Comparison of ENCODE assay signal across 12 cellular contexts in the genomic region with DNA sequence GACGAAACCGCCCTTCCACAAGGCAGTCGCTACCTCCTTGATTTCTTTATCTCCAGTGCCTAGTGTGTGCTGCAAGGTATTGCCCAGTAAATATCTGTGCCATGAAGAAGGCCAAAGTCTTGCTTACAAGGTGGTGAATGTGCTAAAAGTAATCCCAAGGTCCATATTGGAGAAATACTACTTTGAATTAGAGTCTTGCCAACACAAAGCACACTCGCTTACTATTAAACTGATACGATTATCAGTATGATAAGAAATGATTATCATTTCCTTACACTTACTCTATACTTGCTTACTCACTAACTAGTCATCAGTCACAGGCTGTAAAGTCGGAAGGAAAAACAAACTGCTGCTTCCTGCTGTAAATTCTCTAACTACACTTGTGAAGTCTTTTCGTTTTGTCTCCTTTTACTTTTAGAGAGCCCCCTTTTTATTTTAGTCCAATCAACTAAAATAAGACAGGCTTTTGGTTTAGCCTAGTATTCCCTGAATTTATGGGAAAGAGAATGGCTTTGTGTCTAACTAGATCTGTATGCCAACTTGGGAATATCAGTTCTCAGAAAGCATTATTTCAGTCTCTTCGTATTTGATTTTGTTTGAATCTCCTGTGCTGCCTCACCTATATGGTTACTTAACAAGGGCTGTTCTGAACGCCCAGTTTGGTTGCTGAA.
DNase-seq lines count a peak whose midpoint lies in the region; ATAC-seq and TF ChIP-seq lines count a peak whose summit lies in the region.
"Had no signal": no experiment of that assay in that cellular context is flagged by ENCODE, and none has a peak within 500 bp of the region (broad histone marks: within the 10 kb centered on the region; RNA-seq: fewer than 3 reads in every experiment).

No MANE protein-coding gene starts in this region.

- peaks cover 30% of the 10 kb centered on the region for H3K4me1 Mint-ChIP-seq in GM23338
- no peaks in the 10 kb centered on the region for H3K4me1 Mint-ChIP-seq in CD8-positive, alpha-beta T cell (ENCODE audit: low read depth)
- no peaks in the 10 kb centered on the region for H3K4me1 Mint-ChIP-seq in activated CD4-positive, alpha-beta memory T cell treated with anti-CD3 and anti-CD28 coated beads, Interleukin-2, amount 10 ng/mL, durations not matched to agents 7 days and 5 days
- H3K4me1 Mint-ChIP-seq: central memory CD8-positive, alpha-beta T cell had no signal

- peaks cover under 1% of the 10 kb centered on the region for H3K27me3 Mint-ChIP-seq in GM23338 (ENCODE audit: insufficient read depth, low read depth, poor library complexity)
- H3K27me3 Mint-ChIP-seq in CD8-positive, alpha-beta T cell (ENCODE audit: low read depth), result peaks cover 21% of the 10 kb centered on the region
- H3K27me3 Mint-ChIP-seq in activated CD4-positive, alpha-beta memory T cell treated with anti-CD3 and anti-CD28 coated beads, Interleukin-2, amount 10 ng/mL, durations not matched to agents 7 days and 5 days, result peaks cover 41% of the 10 kb centered on the region

- H2AFZ ChIP-seq in GM23338, result 0 out of 2 replicates have a peak overlapping the region, but pooled peaks have one; percentile 9

- no peaks in the 10 kb centered on the region for H3K9me3 Mint-ChIP-seq in GM23338
- no peaks in the 10 kb centered on the region for H3K9me3 Mint-ChIP-seq in CD8-positive, alpha-beta T cell
- H3K9me3 Mint-ChIP-seq in activated CD4-positive, alpha-beta memory T cell treated with anti-CD3 and anti-CD28 coated beads, Interleukin-2, amount 10 ng/mL, durations not matched to agents 7 days and 5 days, result no peaks in the 10 kb centered on the region
- H3K9me3 Mint-ChIP-seq: activated CD8-positive, alpha-beta T cell treated with anti-CD3 and anti-CD28 coated beads for 36 hours; central memory CD8-positive, alpha-beta T cell; effector memory CD8-positive, alpha-beta T cell had no signal

- H3F3A ChIP-seq in GM23338 (replicated peaks; ENCODE audit: low read depth), result no peaks in the 10 kb centered on the region

- CTCF ChIA-PET in CD8-positive, alpha-beta T cell (lab: Charles Lee), result no interaction called here
- CTCF ChIA-PET in activated CD4-positive, alpha-beta memory T cell treated with anti-CD3 and anti-CD28 coated beads, Interleukin-2, amount 10 ng/mL, durations not matched to agents 7 days and 5 days (lab: Charles Lee), result no interaction called here

- H3K27ac Mint-ChIP-seq in GM23338, result 0 out of 2 replicates have a peak overlapping the region, but pooled peaks have one; percentile 9
- no peak overlapping the region for H3K27ac Mint-ChIP-seq in CD8-positive, alpha-beta T cell
- H3K27ac Mint-ChIP-seq in activated CD4-positive, alpha-beta memory T cell treated with anti-CD3 and anti-CD28 coated beads, Interleukin-2, amount 10 ng/mL, durations not matched to agents 7 days and 5 days, result no peak overlapping the region
- H3K27ac Mint-ChIP-seq: activated CD8-positive, alpha-beta T cell treated with anti-CD3 and anti-CD28 coated beads for 36 hours; effector memory CD8-positive, alpha-beta T cell had no signal

- intact Hi-C loops in CD8-positive, alpha-beta T cell (cut with DNase I, micrococcal nuclease), result no loop called here

- peaks cover 10% of the 10 kb centered on the region; the same call in 1 of the 2 replicates for H3K9me2 ChIP-seq in GM23338 (ENCODE audit: insufficient read depth)

- H3K36me3 Mint-ChIP-seq in GM23338 (ENCODE audit: low read depth), result no peaks in the 10 kb centered on the region
- no peaks in the 10 kb centered on the region for H3K36me3 Mint-ChIP-seq in CD8-positive, alpha-beta T cell
- H3K36me3 Mint-ChIP-seq in activated CD4-positive, alpha-beta memory T cell treated with anti-CD3 and anti-CD28 coated beads, Interleukin-2, amount 10 ng/mL, durations not matched to agents 7 days and 5 days (ENCODE audit: low read depth), result no peaks in the 10 kb centered on the region

- H3K36me3 ChIP-seq in GM23338 (ENCODE audit: insufficient read depth) (no peaks in the 10 kb centered on the region), RWPE2 (ENCODE audit: low read depth) (no peaks in the 10 kb centered on the region)
- no peaks in the 10 kb centered on the region for H3K36me3 ChIP-seq in CD8-positive, alpha-beta T cell (ENCODE audit: insufficient read depth, low read length)

- TF ChIP-seq CTCF in GM23338 (conservative IDR thresholded peaks at IDR 0.05; ENCODE audit: low read depth in 2 of 2) (no peak), RWPE2 (IDR thresholded peaks at IDR 0.05; ENCODE audit: poor library complexity, severe bottlenecking) (no peak), foreskin keratinocyte (conservative IDR thresholded peaks at IDR 0.05) (no peak)
- no peak for TF ChIP-seq CTCF in CD8-positive, alpha-beta T cell (IDR thresholded peaks at IDR 0.05)

- no peaks in the 10 kb centered on the region for H3K79me2 ChIP-seq in GM23338 (replicated peaks; ENCODE audit: insufficient read depth)

- no peaks in the 10 kb centered on the region for H3K9me3 ChIP-seq in RWPE2 (ENCODE audit: severe bottlenecking)
- H3K9me3 ChIP-seq in CD8-positive, alpha-beta T cell (ENCODE audit: low read length), result no peaks in the 10 kb centered on the region
- H3K9me3 ChIP-seq: psoas muscle had no signal

- no peak for ATAC-seq in GM23338
- ATAC-seq in RWPE2 (ENCODE audit: low read depth), result peak; percentile 68; the same call in 2 of the 3 replicates
- ATAC-seq in foreskin keratinocyte, result peak; percentile 72
- no peak for ATAC-seq in GM21367 (IDR thresholded peaks at IDR 0.05; ENCODE audit: unreplicated experiment)
- ATAC-seq in CD8-positive, alpha-beta T cell, result no peak
- ATAC-seq: activated CD8-positive, alpha-beta T cell treated with anti-CD3 and anti-CD28 coated beads for 36 hours; effector memory CD8-positive, alpha-beta T cell; psoas muscle had no signal

- H3K27ac ChIP-seq in GM23338 (ENCODE audit: low read depth), result no peak overlapping the region
- H3K27ac ChIP-seq in RWPE2 (ENCODE audit: poor library complexity, severe bottlenecking), result peak overlapping the region; percentile 31
- H3K27ac ChIP-seq in foreskin keratinocyte, result no peak overlapping the region
- H3K27ac ChIP-seq in CD8-positive, alpha-beta T cell (ENCODE audit: low read depth, low read length), result no peak overlapping the region
- H3K27ac ChIP-seq: psoas muscle had no signal

- no peak for DNase-seq in GM23338 (ENCODE audit: low spot score)
- no peak for DNase-seq in RWPE2 (ENCODE audit: low spot score)
- peak in 1 of 2 donors; percentile 36 for DNase-seq in foreskin keratinocyte
- peak; percentile 33 for DNase-seq in pulmonary artery endothelial cell (ENCODE audit: low read depth, low spot score)
- no peak for DNase-seq in NCI-H2107 (lab: John Stamatoyannopoulos, UW)
- no peak for DNase-seq in CD8-positive, alpha-beta T cell
- DNase-seq in activated CD4-positive, alpha-beta memory T cell treated with anti-CD3 and anti-CD28 coated beads, Interleukin-2, amount 10 ng/mL, durations not matched to agents 7 days and 5 days, result no peak
- DNase-seq: activated CD8-positive, alpha-beta T cell treated with anti-CD3 and anti-CD28 coated beads for 36 hours; effector memory CD8-positive, alpha-beta T cell; psoas muscle had no signal

- no peaks in the 10 kb centered on the region for H4K20me1 ChIP-seq in GM23338 (replicated peaks; ENCODE audit: insufficient read depth)

- POLR2A ChIA-PET in CD8-positive, alpha-beta T cell (lab: Charles Lee), result no interaction called here
- POLR2A ChIA-PET in activated CD4-positive, alpha-beta memory T cell treated with anti-CD3 and anti-CD28 coated beads, Interleukin-2, amount 10 ng/mL, durations not matched to agents 7 days and 5 days (lab: Charles Lee), result no interaction called here

- no peak overlapping the region for H3K4me3 Mint-ChIP-seq in GM23338
- no peak overlapping the region for H3K4me3 Mint-ChIP-seq in CD8-positive, alpha-beta T cell
- H3K4me3 Mint-ChIP-seq in activated CD4-positive, alpha-beta memory T cell treated with anti-CD3 and anti-CD28 coated beads, Interleukin-2, amount 10 ng/mL, durations not matched to agents 7 days and 5 days, result no peak overlapping the region
- H3K4me3 Mint-ChIP-seq: activated CD8-positive, alpha-beta T cell treated with anti-CD3 and anti-CD28 coated beads for 36 hours; central memory CD8-positive, alpha-beta T cell; effector memory CD8-positive, alpha-beta T cell had no signal

- H3K4me3 ChIP-seq in GM23338 (no peak overlapping the region), RWPE2 (ENCODE audit: severe bottlenecking) (no peak overlapping the region)
- no peak overlapping the region for H3K4me3 ChIP-seq in CD8-positive, alpha-beta T cell (ENCODE audit: low read depth, low read length)
- H3K4me3 ChIP-seq: psoas muscle had no signal

- no peak overlapping the region for H3K4me2 ChIP-seq in GM23338

- H3K27me3 ChIP-seq in GM23338 (ENCODE audit: insufficient read depth) (no peaks in the 10 kb centered on the region), RWPE2 (ENCODE audit: insufficient read depth, poor library complexity, severe bottlenecking) (no peaks in the 10 kb centered on the region), foreskin keratinocyte (no peaks in the 10 kb centered on the region)
- no peaks in the 10 kb centered on the region for H3K27me3 ChIP-seq in CD8-positive, alpha-beta T cell (ENCODE audit: insufficient read depth, low read length)

- H3K4me1 ChIP-seq in GM23338 (ENCODE audit: insufficient read depth) (peaks cover 22% of the 10 kb centered on the region), RWPE2 (ENCODE audit: insufficient read depth, poor library complexity, severe bottlenecking) (peaks cover 13% of the 10 kb centered on the region), foreskin keratinocyte (peaks cover 9% of the 10 kb centered on the region)
- H3K4me1 ChIP-seq in CD8-positive, alpha-beta T cell (ENCODE audit: insufficient read depth, low read length), result no peaks in the 10 kb centered on the region
- H3K4me1 ChIP-seq: psoas muscle had no signal

TF ChIP-seq in GM23338, 12 proteins besides CTCF, POLR2A, EP300 and RAD21 (continues in another document):
- TF ChIP-seq POLR2AphosphoS5 (IDR thresholded peaks at IDR 0.05; ENCODE audit: low read depth), result no peak
- TF ChIP-seq, protein P1, sequence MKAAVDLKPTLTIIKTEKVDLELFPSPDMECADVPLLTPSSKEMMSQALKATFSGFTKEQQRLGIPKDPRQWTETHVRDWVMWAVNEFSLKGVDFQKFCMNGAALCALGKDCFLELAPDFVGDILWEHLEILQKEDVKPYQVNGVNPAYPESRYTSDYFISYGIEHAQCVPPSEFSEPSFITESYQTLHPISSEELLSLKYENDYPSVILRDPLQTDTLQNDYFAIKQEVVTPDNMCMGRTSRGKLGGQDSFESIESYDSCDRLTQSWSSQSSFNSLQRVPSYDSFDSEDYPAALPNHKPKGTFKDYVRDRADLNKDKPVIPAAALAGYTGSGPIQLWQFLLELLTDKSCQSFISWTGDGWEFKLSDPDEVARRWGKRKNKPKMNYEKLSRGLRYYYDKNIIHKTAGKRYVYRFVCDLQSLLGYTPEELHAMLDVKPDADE (IDR thresholded peaks at IDR 0.05), result no peak
- no peak for TF ChIP-seq JUNB (IDR thresholded peaks at IDR 0.05; ENCODE audit: unreplicated experiment)
- TF ChIP-seq EZH2 (IDR thresholded peaks at IDR 0.05; ENCODE audit: low read depth, unreplicated experiment), result no peak
- no peak for TF ChIP-seq ZNF331 (CRISPR knock-in tag; IDR thresholded peaks at IDR 0.05; ENCODE audit: low read depth)

Comparison
In these comparisons a context has a peak if more than half of its experiments do, and no peak if none do; other contexts are left out.
1. ATAC-seq: peak in RWPE2 (single experiment) and foreskin keratinocyte (single experiment); none in GM23338 (single experiment), GM21367 (single experiment) and CD8-positive, alpha-beta T cell (single experiment).